11 cellular contexts compared by ENCODE assay signal in the genomic region with DNA sequence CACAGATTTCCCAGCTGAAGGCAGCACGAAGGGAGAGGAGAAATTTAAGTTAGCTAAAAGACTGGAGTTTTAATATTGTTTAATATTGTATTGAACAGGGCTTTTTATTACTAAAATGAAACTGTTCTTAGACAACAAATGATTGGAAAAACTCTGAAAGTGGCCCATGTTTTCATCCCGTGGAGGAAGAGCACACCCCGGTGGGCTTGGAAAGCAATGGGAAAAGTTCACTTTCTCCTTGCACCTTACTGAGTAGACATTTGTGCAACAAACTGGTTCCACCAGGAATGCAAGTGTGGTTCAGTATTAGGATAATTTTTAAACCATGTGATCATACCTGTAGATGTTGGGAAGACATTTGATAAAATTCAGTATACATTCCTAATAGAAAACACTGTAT. TPM values are rescaled to one million over a fixed set of nuclear protein-coding genes. Genes with fewer than 3 reads are reported as not detected.
DNase-seq lines count a peak whose midpoint lies in the region; ATAC-seq, FAIRE-seq and TF ChIP-seq lines count a peak whose summit lies in the region.
"Had no signal": no experiment of that assay in that cellular context is flagged by ENCODE, and none has a peak within 500 bp of the region (broad histone marks: within the 10 kb centered on the region; RNA-seq: fewer than 3 reads in every experiment).

No MANE protein-coding gene starts in this region.

- H3K9me3 ChIP-seq in osteoblast (ENCODE audit: low read depth, low read length), result no peaks in the 10 kb centered on the region

- ATAC-seq in GM19452 (IDR thresholded peaks at IDR 0.05; ENCODE audit: unreplicated experiment), result no peak
- ATAC-seq: activated CD4-positive, alpha-beta T cell treated with anti-CD3 and anti-CD28 coated beads for 36 hours had no signal

- FAIRE-seq in G401.6 (lab: Jason Lieb, UNC), result peak; percentile 67
- FAIRE-seq: colon, islet of Langerhans had no signal

- no peak overlapping the region for H3K27ac ChIP-seq in osteoblast (ENCODE audit: low read depth, low read length)

- peaks cover 6% of the 10 kb centered on the region for H3K27me3 ChIP-seq in osteoblast (ENCODE audit: insufficient read depth, low read length)

- H3K4me2 ChIP-seq in osteoblast (ENCODE audit: insufficient read depth, low read length), result no peak overlapping the region

- H3K4me3 ChIP-seq in epithelial cell of esophagus (ENCODE audit: low read length) (no peak overlapping the region), osteoblast (ENCODE audit: insufficient read depth, low read length) (no peak overlapping the region)

- H3K4me1 ChIP-seq in osteoblast (ENCODE audit: insufficient read depth, low read length), result no peaks in the 10 kb centered on the region

- DNase-seq in NCI-H1694 treated with DMSO at 0.1 percent for 48 hours (lab: John Stamatoyannopoulos, UW) (peak; percentile 3), epithelial cell of esophagus (ENCODE audit: low read depth) (peak; percentile 33), osteoblast (ENCODE audit: insufficient read length, low spot score, missing footprints) (peak; percentile 80), NCI-H128 (lab: John Stamatoyannopoulos, UW; ENCODE audit: unreplicated experiment) (no peak), NCI-H1436 (lab: John Stamatoyannopoulos, UW) (no peak)
- DNase-seq in activated naive CD4-positive, alpha-beta T cell (lab: John Stamatoyannopoulos, UW), result no peak
- DNase-seq: activated CD4-positive, alpha-beta T cell treated with anti-CD3 and anti-CD28 coated beads for 36 hours had no signal

- no peaks in the 10 kb centered on the region for H3K36me3 ChIP-seq in osteoblast (ENCODE audit: insufficient read depth, low read length)

- no peaks in the 10 kb centered on the region for H4K20me1 ChIP-seq in osteoblast (ENCODE audit: insufficient read depth, low read length)

- TF ChIP-seq CTCF in epithelial cell of esophagus (IDR thresholded peaks at IDR 0.05; ENCODE audit: insufficient read depth, low read depth, low read length, missing control alignments), result peak; percentile 21
- TF ChIP-seq CTCF in osteoblast (IDR thresholded peaks at IDR 0.05; ENCODE audit: extremely low read depth, low read depth, low read length), result peak; percentile 63

- no peaks in the 10 kb centered on the region for H3K79me2 ChIP-seq in osteoblast (ENCODE audit: insufficient read depth, low read length)

- no peak overlapping the region for H2AFZ ChIP-seq in osteoblast (ENCODE audit: low read length)

RNA-seq across cellular contexts. Expression of gene ESYT3, which starts 8.2 kb away (rescaled TPM):
- 0.59 and 0.72 TPM in 2 replicates for total RNA-seq in osteoblast

Comparison
In these comparisons a context has a peak if more than half of its experiments do, and no peak if none do; other contexts are left out.
1. DNase-seq: peak in NCI-H1694 treated with DMSO at 0.1 percent for 48 hours (single experiment), epithelial cell of esophagus (single experiment) and osteoblast (single experiment); none in NCI-H128 (single experiment), NCI-H1436 (single experiment) and activated naive CD4-positive, alpha-beta T cell (0 of 4).